ENCODE assay signal across 8 cellular contexts in genomic region chr6:167826230-167827061, GRCh38. TPM values are rescaled to one million over a fixed set of nuclear protein-coding genes. Genes with fewer than 3 reads are reported as not detected.
DNase-seq lines count a peak whose midpoint lies in the region; ATAC-seq and TF ChIP-seq lines count a peak whose summit lies in the region.

Gene AFDN, plus strand, starts transcription at chr6:167826911. Its CDS starts 222 bp downstream, at chr6:167827133.

- peak; percentile 54 for ATAC-seq in GM18873 (IDR thresholded peaks at IDR 0.05; ENCODE audit: low FRiP score, unreplicated experiment)
- peak; percentile 59 for ATAC-seq in HG03066 (IDR thresholded peaks at IDR 0.05; ENCODE audit: low read depth, unreplicated experiment)

- H3K4me1 ChIP-seq in esophagus (ENCODE audit: control insufficient read depth in 2 of 2, insufficient read depth in 2 of 2, low read length in 1 of 2) = peaks cover 3 to 9% of the 10 kb centered on the region in 2 donors
- peaks cover 0 to 29% of the 10 kb centered on the region in 2 donors for H3K4me1 ChIP-seq in muscle layer of duodenum (ENCODE audit: control insufficient read depth in 1 of 2, insufficient read depth in 2 of 2, low read length in 2 of 2)

- H3K9me3 ChIP-seq in AG04450 (ENCODE audit: control insufficient read depth, insufficient read depth, low read length) (peaks cover 6% of the 10 kb centered on the region; the same call in 1 of the 2 replicates), esophagus (ENCODE audit: control insufficient read depth in 2 of 2, insufficient read depth in 1 of 2, low read depth in 1 of 2, low read length in 1 of 2) (peaks cover 0 to 3% of the 10 kb centered on the region in 2 donors), muscle layer of duodenum (ENCODE audit: control insufficient read depth in 1 of 2, low read length in 2 of 2) (no peaks in the 10 kb centered on the region)

- H3K27me3 ChIP-seq in AG04450 (ENCODE audit: control insufficient read depth, insufficient read depth, low read length) (peaks cover 2% of the 10 kb centered on the region), esophagus (ENCODE audit: control insufficient read depth in 1 of 2, insufficient read depth in 2 of 2, low read length in 2 of 2) (no peaks in the 10 kb centered on the region), muscle layer of duodenum (ENCODE audit: low read depth, low read length) (peaks cover 4% of the 10 kb centered on the region)

- no peak within 1 kb of the TSS for H3K27ac ChIP-seq in AG04450 (ENCODE audit: low read depth, low read length)
- peak within 1 kb of the TSS; percentile 86 to 92 for H3K27ac ChIP-seq in esophagus (ENCODE audit: low read depth in 2 of 2, low read length in 1 of 2)
- peak within 1 kb of the TSS; percentile 71 for H3K27ac ChIP-seq in muscle layer of duodenum (ENCODE audit: low read length)

- CTCF ChIA-PET in AG04450 (lab: Charles Lee) = no interaction called here

- DNase-seq in AG04450 (ENCODE audit: low read depth, low spot score) (no peak), NOMO-1 treated with dmso at 0.1 percent for 144 hours (lab: John Stamatoyannopoulos, UW; ENCODE audit: unreplicated experiment) (peak; percentile 30)
- DNase-seq in activated T-cell treated with anti-CD3 and anti-CD28 coated beads, Interleukin-2, amount 50 U/mL, for 1 hour = peak; percentile 69
- peak; percentile 27 to 56 (median 44) for DNase-seq in stimulated activated naive CD4-positive, alpha-beta T cell (lab: John Stamatoyannopoulos, UW)

- WGBS in esophagus, 2 donors = 1 to 2% methylated on average over 54 to 123 of the region's 123 CpGs

- peak; percentile 37; the same call in 1 of the 2 replicates for TF ChIP-seq CTCF in AG04450 (IDR thresholded peaks at IDR 0.05; ENCODE audit: low read depth, low read length)

- H3K4me3 ChIP-seq in AG04450 (ENCODE audit: low read depth, low read length) = peak within 1 kb of the TSS; percentile 76
- H3K4me3 ChIP-seq in esophagus (ENCODE audit: low read depth in 1 of 2, low read length in 2 of 2) = peak within 1 kb of the TSS; percentile 83 to 96
- peak within 1 kb of the TSS; percentile 70 to 78 for H3K4me3 ChIP-seq in muscle layer of duodenum (ENCODE audit: low read depth in 1 of 2, low read length in 2 of 2)

- POLR2A ChIA-PET in AG04450 (lab: Yijun Ruan, JAX) = no interaction called here

- no peaks in the 10 kb centered on the region for H3K36me3 ChIP-seq in esophagus (ENCODE audit: control insufficient read depth in 2 of 2, insufficient read depth in 2 of 2, low read length in 1 of 2)
- H3K36me3 ChIP-seq in muscle layer of duodenum (ENCODE audit: control insufficient read depth in 1 of 2, insufficient read depth in 2 of 2, low read length in 2 of 2) = no peaks in the 10 kb centered on the region

RNA-seq across cellular contexts. Expression of gene AFDN, which starts in this region (rescaled TPM):
- polyA plus RNA-seq in AG04450 (2011; rRNA removed) (20.7 and 26.6 TPM in 2 replicates), esophagus (100 to 1,000 TPM in 1 of 2 donors, 10 to 100 TPM in 1; 91.7 to 124 TPM)
- polyA minus RNA-seq in AG04450 (2011; rRNA and poly(A)+ RNA removed) = 43.3 and 51.8 TPM in 2 replicates
